21 cellular contexts compared by ENCODE assay signal in genomic region chr15:68684476-68684875, GRCh38.
DNase-seq lines count a peak whose midpoint lies in the region; ATAC-seq, FAIRE-seq and TF ChIP-seq lines count a peak whose summit lies in the region.
"Had no signal": no experiment of that assay in that cellular context is flagged by ENCODE, and none has a peak within 500 bp of the region (broad histone marks: within the 10 kb centered on the region; RNA-seq: fewer than 3 reads in every experiment).

No MANE protein-coding gene starts in this region.

- 81 to 92% methylated on average over 5 of the region's 5 CpGs for WGBS in sigmoid colon, 2 donors

- no peak overlapping the region for H3K9ac ChIP-seq in kidney (ENCODE audit: low read length in 2 of 2)

- H3K4me1 ChIP-seq in kidney (ENCODE audit: control insufficient read depth in 1 of 2, insufficient read depth in 1 of 2, low read depth in 1 of 2, low read length in 2 of 2) (no peaks in the 10 kb centered on the region), sigmoid colon (no peaks in the 10 kb centered on the region)
- H3K4me1 ChIP-seq: A549, BE2C, HAP-1 had no signal

- H3K27ac ChIP-seq in kidney (ENCODE audit: low read depth in 2 of 2, low read length in 2 of 2) (no peak overlapping the region), sigmoid colon (no peak overlapping the region)
- H3K27ac ChIP-seq: A549 had no signal

- no peak for TF ChIP-seq POLR2A in sigmoid colon (IDR thresholded peaks at IDR 0.05)

- ATAC-seq in HG03439 (IDR thresholded peaks at IDR 0.05; ENCODE audit: unreplicated experiment) (no peak), HG02973 (IDR thresholded peaks at IDR 0.05; ENCODE audit: unreplicated experiment) (no peak), HG02623 (IDR thresholded peaks at IDR 0.05; ENCODE audit: unreplicated experiment) (no peak)
- ATAC-seq: A549; CD8-positive, alpha-beta T cell had no signal

- H3K4me3 ChIP-seq in bronchial epithelial cell (ENCODE audit: low read depth, low read length) (no peak overlapping the region), kidney (ENCODE audit: low read length in 2 of 2) (no peak overlapping the region), sigmoid colon (no peak overlapping the region)
- H3K4me3 ChIP-seq: A549, HAP-1 had no signal

- DNase-seq in HTR-8/SVneo (ENCODE audit: insufficient read length, low spot score): no peak
- no peak for DNase-seq in bronchial epithelial cell (ENCODE audit: low read depth)
- peak; percentile 6 for DNase-seq in kidney
- peak; percentile 28 for DNase-seq in sigmoid colon
- no peak for DNase-seq in MV-4-11 (lab: John Stamatoyannopoulos, UW)
- DNase-seq: BE2C; CD8-positive, alpha-beta T cell; COR-L47; DMS153; DMS79 treated with DMSO at 0.1 percent for 48 hours; EL; GOT3; IMR-90 had no signal

- no peak for TF ChIP-seq CTCF in bronchial epithelial cell (IDR thresholded peaks at IDR 0.05; ENCODE audit: insufficient read depth, low read length, severe bottlenecking)
- no peak for TF ChIP-seq CTCF in kidney (IDR thresholded peaks at IDR 0.05; ENCODE audit: borderline replicate concordance, extremely low read depth, insufficient read depth)
- TF ChIP-seq CTCF in sigmoid colon (IDR thresholded peaks at IDR 0.05): no peak

- H3K36me3 ChIP-seq in bronchial epithelial cell (ENCODE audit: control insufficient read depth, insufficient read depth, low read length) (no peaks in the 10 kb centered on the region), kidney (ENCODE audit: control insufficient read depth in 1 of 2, insufficient read depth in 2 of 2, low read length in 2 of 2) (no peaks in the 10 kb centered on the region), sigmoid colon (no peaks in the 10 kb centered on the region)
- H3K36me3 ChIP-seq: BE2C, HAP-1 had no signal

- intact Hi-C loops in kidney (cut with DNase I): no loop called here
- intact Hi-C loops in sigmoid colon (cut with DNase I): no loop called here

- TF ChIP-seq EP300 in sigmoid colon (IDR thresholded peaks at IDR 0.05): no peak

- FAIRE-seq in HTR-8/SVneo (lab: Jason Lieb, UNC): peak; percentile 71
- FAIRE-seq in bronchial epithelial cell (lab: Jason Lieb, UNC): peak; percentile 52
- FAIRE-seq in kidney (lab: Jason Lieb, UNC): no peak
- FAIRE-seq: A549, D721Med, G401.6, GM12891 had no signal

- H3K27me3 ChIP-seq in bronchial epithelial cell (ENCODE audit: control insufficient read depth, insufficient read depth, low read length) (no peaks in the 10 kb centered on the region), sigmoid colon (no peaks in the 10 kb centered on the region)
- H3K27me3 ChIP-seq: BE2C had no signal

- H3K9me3 ChIP-seq in kidney (ENCODE audit: control insufficient read depth in 1 of 2, low read length in 2 of 2) (no peaks in the 10 kb centered on the region), sigmoid colon (no peaks in the 10 kb centered on the region)
- H3K9me3 ChIP-seq: A549, BE2C, HAP-1 had no signal

Comparison
In these comparisons a context has a peak if more than half of its experiments do, and no peak if none do; other contexts are left out.
1. DNase-seq: peak in kidney (single experiment) and sigmoid colon (single experiment); none in HTR-8/SVneo (single experiment), bronchial epithelial cell (single experiment) and MV-4-11 (single experiment).